Comparison of ENCODE assay signal across 31 cellular contexts in the genomic region with DNA sequence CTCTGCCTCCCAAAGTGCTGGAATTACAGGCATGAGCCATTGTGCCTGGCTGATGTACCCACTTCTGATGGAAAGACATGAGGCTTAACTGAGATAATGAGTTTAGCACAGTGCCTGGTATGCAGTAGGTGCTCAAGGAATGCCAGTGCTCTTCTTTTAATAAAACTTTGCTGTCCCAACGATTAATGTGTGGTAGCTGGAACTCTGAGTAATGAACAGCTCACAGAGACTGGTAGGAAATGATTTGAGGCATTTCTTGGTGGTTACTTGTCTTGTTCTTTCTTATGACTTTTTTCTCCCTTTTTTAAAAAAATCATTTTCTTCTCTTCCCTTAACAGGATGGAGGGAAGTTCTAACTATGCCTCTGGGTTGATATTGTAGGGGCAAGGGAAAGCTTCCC.
DNase-seq lines count a peak whose midpoint lies in the region; ATAC-seq, FAIRE-seq and TF ChIP-seq lines count a peak whose summit lies in the region.
"Had no signal": no experiment of that assay in that cellular context is flagged by ENCODE, and none has a peak within 500 bp of the region (broad histone marks: within the 10 kb centered on the region; RNA-seq: fewer than 3 reads in every experiment).

No MANE protein-coding gene starts in this region.

- FAIRE-seq in RCC 7860 (lab: Jason Lieb, UNC) = no peak
- FAIRE-seq in H1 (lab: Jason Lieb, UNC) = no peak
- FAIRE-seq: K562 had no signal

- no peaks in the 10 kb centered on the region for H3K36me3 Mint-ChIP-seq in neural progenitor cell

- H4K8ac ChIP-seq in H1 (ENCODE audit: extremely low read depth, insufficient read depth, low read length) = no peak overlapping the region

- POLR2A ChIA-PET in H1 (lab: Charles Lee; ENCODE audit: partially characterized antibody) = interaction anchor here (0.7 to 2.0 kb wide), 2 partner anchors 15 to 489 kb away, joined by 3 to 4 read pairs; no protein-coding TSS in a partner anchor

- H3K27ac Mint-ChIP-seq in neural progenitor cell = peak overlapping the region; percentile 9
- H3K27ac Mint-ChIP-seq: activated CD4-positive, alpha-beta T cell treated with anti-CD3 and anti-CD28 coated beads, Interleukin-2, amount 10 ng/mL, durations not matched to agents 24 days and 14 days; activated naive CD8-positive, alpha-beta T cell treated with anti-CD3 and anti-CD28 coated beads, Interleukin-2, amount 10 ng/mL, durations not matched to agents 7 days and 5 days had no signal

- no peak overlapping the region for H4K91ac ChIP-seq in H1 (replicated peaks; ENCODE audit: insufficient read length, low read length)

- DNase-seq in GM03348 (ENCODE audit: low spot score) (peak; percentile 34), RCC 7860 (ENCODE audit: low spot score) (peak; percentile 5), H1 (ENCODE audit: low read depth in 1 of 2, low spot score in 2 of 2) (no peak), neural progenitor cell (ENCODE audit: low spot score) (no peak), sciatic nerve (ENCODE audit: low spot score) (no peak), EL (no peak), NCI-H1930 (lab: John Stamatoyannopoulos, UW) (no peak)
- DNase-seq: activated CD4-positive, alpha-beta T cell treated with anti-CD3 and anti-CD28 coated beads, Interleukin-2, amount 10 ng/mL, durations not matched to agents 24 days and 14 days; activated CD8-positive, alpha-beta memory T cell treated with anti-CD3 and anti-CD28 coated beads for 24 hours; activated gamma-delta T cell treated with Interleukin-2 at 50 U/mL for 16 hours; activated naive CD8-positive, alpha-beta T cell treated with anti-CD3 and anti-CD28 coated beads, Interleukin-2, amount 10 ng/mL, durations not matched to agents 7 days and 5 days; activated T-cell treated with anti-CD3 and anti-CD28 coated beads, Interleukin-2, amount 50 U/mL, for 1 hour; C1 segment of cervical spinal cord; cerebellar nuclear complex; esophagus squamous epithelium; GDM1; hippocampal formation; MG63; NCI-H1105 treated with DMSO at 0.1 percent for 48 hours; NCI-H187 treated with DMSO at 0.1 percent for 48 hours; NK-92 treated with Interleukin-12 subunit alpha and Interleukin-12 subunit beta, amount 100 ng/mL, for 24 hours; ovary; SHP77 treated with DMSO at 0.1 percent for 48 hours; stimulated activated naive CD4-positive, alpha-beta T cell; upper lobe of left lung had no signal

- no peak for TF ChIP-seq EP300 in H1 (IDR thresholded peaks at IDR 0.05; ENCODE audit: borderline replicate concordance in 1 of 2, low read depth in 2 of 2, low read length in 2 of 2)

- peaks cover 5% of the 10 kb centered on the region for H3K9me3 Mint-ChIP-seq in neural progenitor cell
- H3K9me3 Mint-ChIP-seq: activated CD4-positive, alpha-beta T cell treated with anti-CD3 and anti-CD28 coated beads, Interleukin-2, amount 10 ng/mL, durations not matched to agents 24 days and 14 days; GM23338 had no signal

- no peak for TF ChIP-seq RAD21 in H1 (IDR thresholded peaks at IDR 0.05 in 1 of 2, conservative IDR thresholded peaks at IDR 0.05 in 1 of 2; ENCODE audit: low read depth in 2 of 2, low read length in 2 of 2)

- H3K4ac ChIP-seq in H1 (replicated peaks; ENCODE audit: insufficient read length, low read depth, low read length) = no peak overlapping the region

- H3F3A ChIP-seq in neural progenitor cell (ENCODE audit: low read depth) = no peaks in the 10 kb centered on the region

- 100% methylated on average over 1 of the region's 1 CpG; no CpG with 5 or more reads in 1 of the 2 experiments for WGBS in H1 (ENCODE audit: extremely low coverage in 1 of 2, insufficient coverage in 1 of 2, insufficient read length in 1 of 2, insufficient replicate concordance in 2 of 2, low coverage in 1 of 2, low lambda C conversion rate in 2 of 2, missing lambda C conversion rate in 1 of 2), 2 experiments

- CTCF ChIA-PET in H1 (lab: Charles Lee; ENCODE audit: partially characterized antibody) = interaction anchor here (0.7 to 5.4 kb wide), 15 partner anchors 9 to 318 kb away, joined by 3 to 58 read pairs (median 5); no protein-coding TSS in a partner anchor

- TF ChIP-seq POLR2A in H1 (IDR thresholded peaks at IDR 0.05; ENCODE audit: control extremely low read depth in 1 of 2, low read depth in 2 of 2, low read length in 2 of 2) = no peak

- H3K79me2 ChIP-seq in H1 (ENCODE audit: control insufficient read depth in 1 of 2, insufficient read depth in 2 of 2, low read length in 2 of 2) (no peaks in the 10 kb centered on the region), neural progenitor cell (ENCODE audit: low read depth) (no peaks in the 10 kb centered on the region)

- H2BK120ac ChIP-seq in H1 (replicated peaks; ENCODE audit: low read depth, low read length) = no peak overlapping the region

- no peak overlapping the region for H3K4me3 Mint-ChIP-seq in neural progenitor cell
- H3K4me3 Mint-ChIP-seq: activated CD4-positive, alpha-beta T cell treated with anti-CD3 and anti-CD28 coated beads, Interleukin-2, amount 10 ng/mL, durations not matched to agents 24 days and 14 days; activated naive CD8-positive, alpha-beta T cell treated with anti-CD3 and anti-CD28 coated beads, Interleukin-2, amount 10 ng/mL, durations not matched to agents 7 days and 5 days; GM23338 had no signal

- H3K23me2 ChIP-seq in H1 (ENCODE audit: low read depth, low read length) = no peaks in the 10 kb centered on the region

- intact Hi-C loops in sciatic nerve (cut with DNase I) = no loop called here

- no peak overlapping the region for H3K56ac ChIP-seq in H1 (replicated peaks; ENCODE audit: insufficient read length, low read depth, low read length)

- H3K4me3 ChIP-seq in H1 (ENCODE audit: extremely low read depth in 1 of 4, insufficient read depth in 2 of 4, low read depth in 3 of 4, low read length in 4 of 4) = no peak overlapping the region
- H3K4me3 ChIP-seq in neural progenitor cell = no peak overlapping the region
- H3K4me3 ChIP-seq: esophagus squamous epithelium, GM23338, K562, MG63, ovary, skin epidermis, suprapubic skin, upper lobe of left lung had no signal

- H3K27ac ChIP-seq in H1 (ENCODE audit: low read depth, low read length) = no peak overlapping the region
- no peak overlapping the region for H3K27ac ChIP-seq in neural progenitor cell
- H3K27ac ChIP-seq: esophagus squamous epithelium, ovary, skin epidermis, suprapubic skin, upper lobe of left lung had no signal

- peaks cover 43% of the 10 kb centered on the region for H3K27me3 Mint-ChIP-seq in neural progenitor cell (ENCODE audit: insufficient read depth, low read depth)
- H3K27me3 Mint-ChIP-seq: activated CD4-positive, alpha-beta T cell treated with anti-CD3 and anti-CD28 coated beads, Interleukin-2, amount 10 ng/mL, durations not matched to agents 24 days and 14 days; activated naive CD8-positive, alpha-beta T cell treated with anti-CD3 and anti-CD28 coated beads, Interleukin-2, amount 10 ng/mL, durations not matched to agents 7 days and 5 days had no signal

- H3K36me3 ChIP-seq in H1 (ENCODE audit: control insufficient read depth in 2 of 4, insufficient read depth in 4 of 4, low read length in 3 of 4) (no peaks in the 10 kb centered on the region), neural progenitor cell (no peaks in the 10 kb centered on the region)
- H3K36me3 ChIP-seq: esophagus squamous epithelium, MG63, ovary, suprapubic skin, upper lobe of left lung had no signal

- H3K9ac ChIP-seq in H1 (replicated peaks in 1 of 4; ENCODE audit: extremely low read depth in 1 of 4, low read depth in 3 of 4, low read length in 3 of 4) = no peak overlapping the region
- H3K9ac ChIP-seq in neural progenitor cell = no peak overlapping the region

- no peak for ATAC-seq in sciatic nerve
- ATAC-seq in HG02623 (IDR thresholded peaks at IDR 0.05; ENCODE audit: unreplicated experiment) = no peak
- ATAC-seq: K562 had no signal

- peaks cover 12% of the 10 kb centered on the region for H3K4me1 Mint-ChIP-seq in neural progenitor cell
- H3K4me1 Mint-ChIP-seq: activated CD4-positive, alpha-beta T cell treated with anti-CD3 and anti-CD28 coated beads, Interleukin-2, amount 10 ng/mL, durations not matched to agents 24 days and 14 days; activated naive CD8-positive, alpha-beta T cell treated with anti-CD3 and anti-CD28 coated beads, Interleukin-2, amount 10 ng/mL, durations not matched to agents 7 days and 5 days had no signal

- H2BK15ac ChIP-seq in H1 (ENCODE audit: low read length) = no peak overlapping the region

- no peaks in the 10 kb centered on the region for H4K20me1 ChIP-seq in H1 (replicated peaks in 1 of 2; ENCODE audit: control insufficient read depth in 1 of 2, insufficient read depth in 2 of 2, low read length in 2 of 2)
- H4K20me1 ChIP-seq in neural progenitor cell (ENCODE audit: low read depth) = no peaks in the 10 kb centered on the region

- no peak overlapping the region for H4K5ac ChIP-seq in H1 (ENCODE audit: insufficient read length, low read depth, low read length)

- no peak overlapping the region for H3K14ac ChIP-seq in H1 (ENCODE audit: insufficient read length)

- H3K9me3 ChIP-seq in H1 (ENCODE audit: insufficient read depth in 2 of 2, low read depth in 1 of 2, low read length in 1 of 2) = no peaks in the 10 kb centered on the region
- H3K9me3 ChIP-seq in neural progenitor cell (ENCODE audit: low read depth) = no peaks in the 10 kb centered on the region
- H3K9me3 ChIP-seq: Caco-2, esophagus squamous epithelium, MG63, ovary, suprapubic skin, upper lobe of left lung had no signal

- no peak overlapping the region for H2AFZ ChIP-seq in H1 (ENCODE audit: low read length)
- H2AFZ ChIP-seq in neural progenitor cell (replicated peaks) = no peak overlapping the region
- H2AFZ ChIP-seq: GM23338 had no signal

- H3K4me1 ChIP-seq in H1 (replicated peaks in 1 of 4; ENCODE audit: control insufficient read depth in 3 of 4, insufficient read depth in 4 of 4, low read length in 3 of 4) (peaks cover 0 to 7% (median 3%) of the 10 kb centered on the region in 4 experiments; a peak in 2 of 7 replicates), neural progenitor cell (peaks cover 17% of the 10 kb centered on the region)
- H3K4me1 ChIP-seq: Caco-2, upper lobe of left lung had no signal

- no peak overlapping the region for H2AK5ac ChIP-seq in H1 (ENCODE audit: low read depth, low read length)

- TF ChIP-seq CTCF in H1 (IDR thresholded peaks at IDR 0.05; ENCODE audit: control extremely low read depth in 1 of 3, insufficient read depth in 1 of 3, low read depth in 1 of 3, low read length in 3 of 3) (no peak), neural progenitor cell (IDR thresholded peaks at IDR 0.05) (no peak)

- H2BK12ac ChIP-seq in H1 (ENCODE audit: low read depth, low read length) = 0 out of 2 replicates have a peak overlapping the region, but pooled peaks have one; percentile 6

- H2BK5ac ChIP-seq in H1 (ENCODE audit: low read depth, low read length) = no peak overlapping the region

- H3K4me2 ChIP-seq in H1 (ENCODE audit: insufficient read depth in 1 of 2, low read depth in 2 of 2, low read length in 2 of 2) (no peak overlapping the region), neural progenitor cell (peak overlapping the region; percentile 14)
- H3K4me2 ChIP-seq: GM23338 had no signal

- H3K27me3 ChIP-seq in H1 (replicated peaks in 1 of 4; ENCODE audit: control insufficient read depth in 3 of 4, extremely low read depth in 1 of 4, insufficient read depth in 3 of 4, low read length in 3 of 4) = no peaks in the 10 kb centered on the region
- H3K27me3 ChIP-seq in neural progenitor cell = no peaks in the 10 kb centered on the region
- H3K27me3 ChIP-seq: esophagus squamous epithelium, MG63, ovary, suprapubic skin, upper lobe of left lung had no signal

- no peak overlapping the region for H2BK20ac ChIP-seq in H1 (ENCODE audit: low read length)

- H3K79me1 ChIP-seq in H1 (ENCODE audit: low read depth, low read length) = no peaks in the 10 kb centered on the region

- H3K23ac ChIP-seq in H1 (ENCODE audit: insufficient read length) = no peak overlapping the region

- no peak overlapping the region for H3K18ac ChIP-seq in H1 (ENCODE audit: extremely low read depth, low read length)

Comparison
In these comparisons a context has a peak if more than half of its experiments do, and no peak if none do; other contexts are left out.
1. DNase-seq: peak in GM03348 (single experiment) and RCC 7860 (single experiment); none in H1 (0 of 2), neural progenitor cell (single experiment), sciatic nerve (single experiment), EL (single experiment) and NCI-H1930 (0 of 2).